In genomic region chr4:107444-108429, GRCh38 we compare ENCODE assay signal across 13 cellular contexts. TPM values are rescaled to one million over a fixed set of nuclear protein-coding genes. Genes with fewer than 3 reads are reported as not detected.
A peak's percentile ranks its signal among the peaks of the same experiment; 100 is the strongest.
DNase-seq lines count a peak whose midpoint lies in the region; ATAC-seq, FAIRE-seq and TF ChIP-seq lines count a peak whose summit lies in the region.
"Had no signal": no experiment of that assay in that cellular context is flagged by ENCODE, and none has a peak within 500 bp of the region (broad histone marks: within the 10 kb centered on the region; RNA-seq: fewer than 3 reads in every experiment).

No MANE protein-coding gene starts in this region.

- no peak for TF ChIP-seq EP300 in sigmoid colon (IDR thresholded peaks at IDR 0.05)

- H3K4me1 ChIP-seq in body of pancreas (peaks cover 13% of the 10 kb centered on the region), sigmoid colon (peaks cover 0 to 15% (median 11%) of the 10 kb centered on the region in 4 donors), small intestine (ENCODE audit: control insufficient read depth in 2 of 2, insufficient read depth in 1 of 2, low read depth in 1 of 2, low read length in 1 of 2) (no peaks in the 10 kb centered on the region)

- WGBS in body of pancreas, 2 donors: 7 to 8% methylated on average over 40 to 89 of the region's 91 CpGs
- WGBS in sigmoid colon, 2 donors: 13 to 37% methylated on average over 91 of the region's 91 CpGs
- 9 to 29% (median 28%) methylated on average over 65 to 91 of the region's 91 CpGs for WGBS in small intestine, 3 donors

- H3K36me3 Mint-ChIP-seq in naive thymus-derived CD8-positive, alpha-beta T cell: peaks cover 21 to 82% (median 64%) of the 10 kb centered on the region in 3 donors

- peaks cover 2 to 7% (median 4%) of the 10 kb centered on the region in 4 donors for H3K4me1 Mint-ChIP-seq in naive thymus-derived CD8-positive, alpha-beta T cell

- H3K27me3 Mint-ChIP-seq in naive thymus-derived CD8-positive, alpha-beta T cell: peaks cover 46 to 77% (median 55%) of the 10 kb centered on the region in 5 donors

- no peak overlapping the region for H3K27ac Mint-ChIP-seq in naive thymus-derived CD8-positive, alpha-beta T cell
- H3K27ac Mint-ChIP-seq: activated CD8-positive, alpha-beta T cell treated with anti-CD3 and anti-CD28 coated beads, Interleukin-2, amount 10 ng/mL, durations not matched to agents 7 days and 5 days; CD14-positive monocyte had no signal

- no peak for TF ChIP-seq CTCF in body of pancreas (IDR thresholded peaks at IDR 0.05)
- TF ChIP-seq CTCF in sigmoid colon (IDR thresholded peaks at IDR 0.05): no peak
- no peak for TF ChIP-seq CTCF in GM13977 (IDR thresholded peaks at IDR 0.05; ENCODE audit: extremely low read depth, insufficient read depth, missing control alignments)

- intact Hi-C loops in body of pancreas (cut with DNase I) (no loop called here), sigmoid colon (cut with DNase I) (no loop called here)

- H3K9me3 Mint-ChIP-seq in naive thymus-derived CD8-positive, alpha-beta T cell: peaks cover 8 to 89% (median 65%) of the 10 kb centered on the region in 9 donors

- H3K36me3 ChIP-seq in H7 (replicated peaks; ENCODE audit: control insufficient read depth, insufficient read depth, low read length) (no peaks in the 10 kb centered on the region), body of pancreas (replicated peaks in 1 of 2; ENCODE audit: insufficient read depth in 1 of 2, low read depth in 2 of 2) (no peaks in the 10 kb centered on the region), sigmoid colon (no peaks in the 10 kb centered on the region), small intestine (ENCODE audit: control insufficient read depth in 2 of 2, insufficient read depth in 2 of 2, low read length in 2 of 2) (no peaks in the 10 kb centered on the region)

- H3K27ac ChIP-seq in body of pancreas (no peak overlapping the region), sigmoid colon (no peak overlapping the region), small intestine (ENCODE audit: low read depth in 1 of 2, low read length in 1 of 2) (no peak overlapping the region)

- H3K9me3 ChIP-seq in body of pancreas: peaks cover 0 to 13% (median 0%) of the 10 kb centered on the region in 3 donors
- H3K9me3 ChIP-seq in iPS-18c (ENCODE audit: control insufficient read depth, insufficient read depth, low read length): peaks cover 9% of the 10 kb centered on the region
- peaks cover 0 to 32% (median 4%) of the 10 kb centered on the region in 4 donors for H3K9me3 ChIP-seq in sigmoid colon
- no peaks in the 10 kb centered on the region for H3K9me3 ChIP-seq in small intestine (ENCODE audit: control insufficient read depth, low read depth)

- POLR2A ChIA-PET in naive thymus-derived CD8-positive, alpha-beta T cell (lab: Charles Lee): no interaction called here

- no peak for TF ChIP-seq POLR2A in body of pancreas (IDR thresholded peaks at IDR 0.05)
- TF ChIP-seq POLR2A in sigmoid colon (IDR thresholded peaks at IDR 0.05): no peak

- FAIRE-seq in small intestine (lab: Jason Lieb, UNC): no peak

- H3K4me3 ChIP-seq in H7 (ENCODE audit: insufficient read depth, low read depth, low read length) (no peak overlapping the region), body of pancreas (no peak overlapping the region), iPS-18c (ENCODE audit: insufficient read depth, low read depth, low read length) (peak overlapping the region; percentile 50), sigmoid colon (peak overlapping the region; percentile 14 to 48 (median 40)), small intestine (ENCODE audit: low read depth in 1 of 2, low read length in 2 of 2) (peak overlapping the region in 1 of 2 donors; percentile 10)

- ATAC-seq in body of pancreas (peak; percentile 24), HG03442 (IDR thresholded peaks at IDR 0.05; ENCODE audit: unreplicated experiment) (no peak)
- no peak for ATAC-seq in naive thymus-derived CD8-positive, alpha-beta T cell
- ATAC-seq: activated CD8-positive, alpha-beta T cell treated with anti-CD3 and anti-CD28 coated beads, Interleukin-2, amount 10 ng/mL, durations not matched to agents 7 days and 5 days had no signal

- H3K27me3 ChIP-seq in H7 (ENCODE audit: control insufficient read depth, insufficient read depth, low read length) (no peaks in the 10 kb centered on the region), body of pancreas (peaks cover 5 to 7% of the 10 kb centered on the region in 2 donors), sigmoid colon (peaks cover 12 to 51% (median 30%) of the 10 kb centered on the region in 3 donors), small intestine (ENCODE audit: control insufficient read depth in 2 of 2, insufficient read depth in 2 of 2, low read length in 2 of 2) (peaks cover 0 to 37% of the 10 kb centered on the region in 2 donors)

- H3K4me3 Mint-ChIP-seq in naive thymus-derived CD8-positive, alpha-beta T cell: peak overlapping the region in 5 of 10 donors; percentile 33 to 78 (median 49)
- H3K4me3 Mint-ChIP-seq: activated CD8-positive, alpha-beta T cell treated with anti-CD3 and anti-CD28 coated beads, Interleukin-2, amount 10 ng/mL, durations not matched to agents 7 days and 5 days had no signal

- DNase-seq in H7 (peak; percentile 24), body of pancreas (peak in 1 of 4 donors; percentile 15), sigmoid colon (no peak), GM13977 (ENCODE audit: low spot score) (no peak), small intestine (no peak)
- no peak for DNase-seq in naive thymus-derived CD8-positive, alpha-beta T cell
- DNase-seq: activated CD8-positive, alpha-beta T cell treated with anti-CD3 and anti-CD28 coated beads, Interleukin-2, amount 10 ng/mL, durations not matched to agents 7 days and 5 days; NCI-H2171; occipital lobe; RPMI8226 had no signal

- in situ Hi-C loops in GM13977 (cut with MboI; ENCODE audit: low pct_unique_long_range_greater_than_20kb, low sequenced_read_pairs, unreplicated experiment): no loop called here

RNA-seq across cellular contexts. Expression of gene ZNF718, which starts 16.6 kb away (rescaled TPM):
- 12.3 and 13.8 TPM in 2 replicates for total RNA-seq in H7 (2014; rRNA removed; shearing (Covaris generic))
- total RNA-seq in body of pancreas: 1 to 10 TPM; 6.5 to 7.6 TPM
- total RNA-seq in sigmoid colon: 10 to 100 TPM in 1 of 4 donors, 1 to 10 TPM in 3; 7.7 to 13.2 (median 8.6) TPM
- 1 to 10 TPM; 1.2 to 2.1 (median 1.4) TPM for polyA plus RNA-seq in sigmoid colon
- polyA plus RNA-seq in small intestine: 1 to 10 TPM in 1 of 3 donors, under 1 TPM in 2; 0.27 to 1.7 (median 0.67) TPM
- 10 to 100 TPM; 19.4 to 23.3 TPM for total RNA-seq in naive thymus-derived CD8-positive, alpha-beta T cell
- 1 to 10 TPM; 4.7 to 5.4 (median 5.1) TPM for polyA plus RNA-seq in naive thymus-derived CD8-positive, alpha-beta T cell

RNA-seq across cellular contexts. Expression of gene ZNF595, which starts 54.6 kb away (rescaled TPM):
- 0.17 TPM in 1 of 2 replicates, not detected in the other for total RNA-seq in H7 (2014; rRNA removed; shearing (Covaris generic))
- total RNA-seq in body of pancreas (10 to 100 TPM; 21.4 to 27.2 TPM), sigmoid colon (10 to 100 TPM; 27.1 to 47.2 (median 28.5) TPM)
- polyA plus RNA-seq in sigmoid colon (1 to 10 TPM; 2.5 to 4.2 (median 3.4) TPM), small intestine (1 to 10 TPM; 2.4 to 3.8 (median 3.1) TPM)
- 10 to 100 TPM; 19.9 to 20.6 TPM for total RNA-seq in naive thymus-derived CD8-positive, alpha-beta T cell
- polyA plus RNA-seq in naive thymus-derived CD8-positive, alpha-beta T cell: 10 to 100 TPM in 2 of 3 donors, 1 to 10 TPM in 1; 1.9 to 17.0 (median 15.0) TPM

Comparison
In these comparisons a context has a peak if more than half of its experiments do, and no peak if none do; other contexts are left out.
1. H3K4me3 ChIP-seq: peak in iPS-18c (single experiment) and sigmoid colon (4 of 4); none in H7 (single experiment) and body of pancreas (0 of 2).
2. RNA of gene ZNF595, which starts 54.6 kb away (total RNA-seq): 27.1 to 47.2 TPM in sigmoid colon, 21.4 to 27.2 TPM in body of pancreas and 19.9 to 20.6 TPM in naive thymus-derived CD8-positive, alpha-beta T cell; 0.17 TPM in H7; every median in the first group is over 10 times any median in the second.